ENCODE assay signal across 8 cellular contexts in genomic region chr16:25109643-25110042, GRCh38. TPM values are rescaled to one million over a fixed set of nuclear protein-coding genes. Genes with fewer than 3 reads are reported as not detected.
DNase-seq lines count a peak whose midpoint lies in the region; ATAC-seq and TF ChIP-seq lines count a peak whose summit lies in the region.

No MANE protein-coding gene starts in this region.

- H2BK12ac ChIP-seq in trophoblast cell (ENCODE audit: low read length), result no peak overlapping the region

- no TSS peak for BruUV-seq in PC-9 (replicated peaks; lab: Mats Ljungman, UMichigan)

- H3K14ac ChIP-seq in trophoblast cell (ENCODE audit: low read length), result no peak overlapping the region

- H3K79me2 ChIP-seq in PC-9 (ENCODE audit: low read depth) (peaks cover 32% of the 10 kb centered on the region), trophoblast cell (ENCODE audit: control insufficient read depth, insufficient read depth, low read length, poor library complexity) (peaks cover 8% of the 10 kb centered on the region)

- H3K9ac ChIP-seq in trophoblast cell (ENCODE audit: low read length), result no peak overlapping the region

- H3F3A ChIP-seq in PC-9 (ENCODE audit: insufficient read depth, low read depth), result peaks cover 23% of the 10 kb centered on the region; the same call in 1 of the 2 replicates

- no peak overlapping the region for H3K4ac ChIP-seq in trophoblast cell (ENCODE audit: low read depth, low read length)

- H3K4me3 ChIP-seq in PC-9 (no peak overlapping the region), trophoblast cell (ENCODE audit: low read depth, low read length) (no peak overlapping the region)

- H3K18ac ChIP-seq in trophoblast cell (ENCODE audit: low read length), result no peak overlapping the region

- H4K20me1 ChIP-seq in PC-9 (ENCODE audit: insufficient read depth), result no peaks in the 10 kb centered on the region

- DNase-seq in GM03348 (ENCODE audit: low spot score) (peak; percentile 78), PC-9 (peak; percentile 72 to 90), epidermal melanocyte (ENCODE audit: insufficient read length, low spot score) (peak; percentile 18), trophoblast cell (peak; percentile 60 to 85), NCI-H146 (lab: John Stamatoyannopoulos, UW) (no peak), NCI-H2081 treated with DMSO at 0.1 percent for 48 hours (lab: John Stamatoyannopoulos, UW) (no peak)
- no peak for DNase-seq in activated T-cell treated with anti-CD3 and anti-CD28 coated beads, Interleukin-2, amount 50 U/mL, for 48 hours

- POLR2A ChIA-PET in PC-9 (lab: Charles Lee; ENCODE audit: unreplicated experiment), result interaction anchor here (0.5 to 1.1 kb wide), 6 partner anchors 43 to 77 kb away, joined by 3 to 7 read pairs (median 4); no protein-coding TSS in a partner anchor

- TF ChIP-seq CTCF in PC-9 (conservative IDR thresholded peaks at IDR 0.05), result no peak

- ATAC-seq in GM19351 (IDR thresholded peaks at IDR 0.05; ENCODE audit: unreplicated experiment), result no peak

- no peaks in the 10 kb centered on the region for H3K27me3 ChIP-seq in PC-9 (ENCODE audit: insufficient read depth, low read depth)
- no peaks in the 10 kb centered on the region for H3K27me3 ChIP-seq in trophoblast cell (ENCODE audit: insufficient read depth, low read length)

- CTCF ChIA-PET in PC-9 (lab: Charles Lee), result interaction anchor here (0.6 to 1.9 kb wide), 3 partner anchors 53 to 204 kb away, joined by 3 to 7 read pairs (median 4); no protein-coding TSS in a partner anchor

- no peak overlapping the region for H2BK120ac ChIP-seq in trophoblast cell (ENCODE audit: insufficient read depth, low read length, poor library complexity)

- no peak overlapping the region for H4K12ac ChIP-seq in trophoblast cell (ENCODE audit: low read depth, low read length)

- H3K9me3 ChIP-seq in PC-9 (ENCODE audit: insufficient read depth, low read depth) (no peaks in the 10 kb centered on the region), trophoblast cell (ENCODE audit: insufficient read depth, low read depth, low read length) (peaks cover 3% of the 10 kb centered on the region)

- no peak overlapping the region for H2AFZ ChIP-seq in PC-9
- no peak overlapping the region for H2AFZ ChIP-seq in trophoblast cell (ENCODE audit: insufficient read depth, low read length, poor library complexity)

- peaks cover 36% of the 10 kb centered on the region for H3K4me1 ChIP-seq in PC-9 (replicated peaks; ENCODE audit: insufficient read depth)
- peaks cover 3 to 7% of the 10 kb centered on the region in 2 experiments for H3K4me1 ChIP-seq in trophoblast cell (ENCODE audit: control insufficient read depth in 1 of 2, insufficient read depth in 2 of 2, low read length in 2 of 2)

- H3K4me2 ChIP-seq in PC-9, result peak overlapping the region; percentile 77
- no peak overlapping the region for H3K4me2 ChIP-seq in trophoblast cell (ENCODE audit: low read length)

- no peak overlapping the region for H3K23ac ChIP-seq in trophoblast cell (ENCODE audit: low read length)

- no peak overlapping the region for H2BK5ac ChIP-seq in trophoblast cell (ENCODE audit: low read depth, low read length, poor library complexity)

- no peaks in the 10 kb centered on the region for H3K9me2 ChIP-seq in PC-9 (ENCODE audit: insufficient read depth)

- no peaks in the 10 kb centered on the region for H3K36me3 ChIP-seq in PC-9 (ENCODE audit: low read depth)
- H3K36me3 ChIP-seq in trophoblast cell (ENCODE audit: control insufficient read depth in 1 of 2, insufficient read depth in 2 of 2, low read length in 2 of 2), result peaks cover 0 to 2% of the 10 kb centered on the region in 2 experiments

- H3K27ac ChIP-seq in PC-9, result peak overlapping the region; percentile 55
- H3K27ac ChIP-seq in trophoblast cell (ENCODE audit: low read depth, low read length), result no peak overlapping the region

- no CpG with 5 or more reads among the region's 4 CpGs for WGBS in trophoblast cell (ENCODE audit: extremely low coverage, insufficient coverage, insufficient read length)

- no peak overlapping the region for H2AK5ac ChIP-seq in trophoblast cell (ENCODE audit: low read length)

- H4K91ac ChIP-seq in trophoblast cell (ENCODE audit: low read depth, low read length), result no peak overlapping the region

- intact Hi-C loops in PC-9 (cut with micrococcal nuclease; ENCODE audit: unreplicated experiment), result loop anchor here (5.0 kb wide), 1 partner anchor 122 kb away; no protein-coding TSS in a partner anchor

- peaks cover 9% of the 10 kb centered on the region for H3K79me1 ChIP-seq in trophoblast cell (ENCODE audit: low read length)

- H4K8ac ChIP-seq in trophoblast cell (ENCODE audit: low read depth, low read length), result no peak overlapping the region

RNA-seq across cellular contexts. Expression of gene LCMT1, which starts 1.9 kb away (rescaled TPM):
- total RNA-seq in PC-9 (2021), result 67.1 and 113 TPM in 2 replicates
- polyA plus RNA-seq in trophoblast cell (2013), result 63.4 and 67.6 TPM in 2 replicates

Comparison
In these comparisons a context has a peak if more than half of its experiments do, and no peak if none do; other contexts are left out.
1. DNase-seq: peak in GM03348 (single experiment), PC-9 (2 of 2), epidermal melanocyte (single experiment) and trophoblast cell (2 of 2); none in activated T-cell treated with anti-CD3 and anti-CD28 coated beads, Interleukin-2, amount 50 U/mL, for 48 hours (0 of 2), NCI-H146 (single experiment) and NCI-H2081 treated with DMSO at 0.1 percent for 48 hours (single experiment).